8 cellular contexts compared by ENCODE assay signal in genomic region chr3:189272500-189273119, GRCh38.
A peak's percentile ranks its signal among the peaks of the same experiment; 100 is the strongest.
DNase-seq lines count a peak whose midpoint lies in the region; TF ChIP-seq lines count a peak whose summit lies in the region.

No MANE protein-coding gene starts in this region.

- H3K27ac Mint-ChIP-seq in MCF 10A (ENCODE audit: low read depth, unreplicated experiment) = peak overlapping the region; percentile 78

- intact Hi-C loops in MCF 10A (cut with micrococcal nuclease) = no loop called here
- intact Hi-C loops in breast epithelium (cut with DNase I; ENCODE audit: low total_unique reads) = no loop called here
- intact Hi-C loops in vagina (cut with DNase I) = no loop called here

- H3K27ac ChIP-seq in breast epithelium (peak overlapping the region in 1 of 2 donors; percentile 50), vagina (peak overlapping the region; percentile 22)

- POLR2A ChIA-PET in MCF 10A (lab: Yijun Ruan, JAX) = interaction anchor here (0.6 to 10.8 kb wide), 20 partner anchors 20 to 681 kb away, joined by 3 to 495 read pairs (median 6); no protein-coding TSS in a partner anchor

- CTCF ChIA-PET in MCF 10A (lab: Yijun Ruan, JAX) = interaction anchor here (0.5 to 7.5 kb wide), 34 partner anchors 21 to 1048 kb away, joined by 3 to 94 read pairs (median 4); no protein-coding TSS in a partner anchor

- TF ChIP-seq POLR2A in breast epithelium (IDR thresholded peaks at IDR 0.05) = no peak
- TF ChIP-seq POLR2A in vagina (IDR thresholded peaks at IDR 0.05) = no peak

- H3K4me3 ChIP-seq in breast epithelium (no peak overlapping the region), vagina (no peak overlapping the region)

- peaks cover 7% of the 10 kb centered on the region for H3K36me3 Mint-ChIP-seq in MCF 10A (ENCODE audit: insufficient read depth, unreplicated experiment)

- no peaks in the 10 kb centered on the region for H3K9me3 Mint-ChIP-seq in MCF 10A (ENCODE audit: unreplicated experiment)

- H3K27me3 Mint-ChIP-seq in MCF 10A (ENCODE audit: insufficient read depth, unreplicated experiment) = no peaks in the 10 kb centered on the region

- no peak overlapping the region for H3K4me3 Mint-ChIP-seq in MCF 10A (ENCODE audit: unreplicated experiment)

- no peaks in the 10 kb centered on the region for H3K4me1 ChIP-seq in breast epithelium
- peaks cover 16% of the 10 kb centered on the region for H3K4me1 ChIP-seq in vagina

- no peaks in the 10 kb centered on the region for H3K9me3 ChIP-seq in breast epithelium
- H3K9me3 ChIP-seq in vagina = no peaks in the 10 kb centered on the region

- H3K27me3 ChIP-seq in breast epithelium (no peaks in the 10 kb centered on the region), vagina (no peaks in the 10 kb centered on the region)

- peak; percentile 68 for TF ChIP-seq CTCF in MCF 10A (IDR thresholded peaks at IDR 0.05; ENCODE audit: unreplicated experiment)
- TF ChIP-seq CTCF in breast epithelium (IDR thresholded peaks at IDR 0.05) = peak in 1 of 3 donors; percentile 21
- TF ChIP-seq CTCF in vagina (IDR thresholded peaks at IDR 0.05) = no peak

- no TSS peak for BruUV-seq in MCF 10A (replicated peaks; lab: Mats Ljungman, UMichigan)

- peak; percentile 49 for DNase-seq in MCF 10A (ENCODE audit: unreplicated experiment)
- DNase-seq in breast epithelium (ENCODE audit: low spot score in 2 of 2) = no peak
- peak; percentile 43 for DNase-seq in NCI-H2196 treated with DMSO at 0.1 percent for 48 hours (lab: John Stamatoyannopoulos, UW; ENCODE audit: unreplicated experiment)
- peak; percentile 2 for DNase-seq in central memory CD4-positive, alpha-beta T cell
- no peak for DNase-seq in vagina (ENCODE audit: extremely low spot score in 2 of 2)
- no peak for DNase-seq in mesenteric fat pad (ENCODE audit: low spot score)
- DNase-seq in activated effector memory CD4-positive, alpha-beta T cell treated with Interleukin-2 at 50 U/mL for 16 hours = no peak
- DNase-seq in stimulated activated CD4-positive, alpha-beta T cell treated with anti-CD3 and anti-CD28 coated beads, Interleukin-1b, Interleukin-23, amount 100 ng/mL, for 48 hours = no peak

- H3K36me3 ChIP-seq in breast epithelium = no peaks in the 10 kb centered on the region
- H3K36me3 ChIP-seq in vagina = no peaks in the 10 kb centered on the region

- peaks cover 70% of the 10 kb centered on the region for H3K4me1 Mint-ChIP-seq in MCF 10A (ENCODE audit: insufficient read depth, unreplicated experiment)

Comparison
In these comparisons a context has a peak if more than half of its experiments do, and no peak if none do; other contexts are left out.
1. DNase-seq: peak in MCF 10A (single experiment), NCI-H2196 treated with DMSO at 0.1 percent for 48 hours (single experiment) and central memory CD4-positive, alpha-beta T cell (single experiment); none in breast epithelium (0 of 2), vagina (0 of 2), mesenteric fat pad (single experiment), activated effector memory CD4-positive, alpha-beta T cell treated with Interleukin-2 at 50 U/mL for 16 hours (single experiment) and stimulated activated CD4-positive, alpha-beta T cell treated with anti-CD3 and anti-CD28 coated beads, Interleukin-1b, Interleukin-23, amount 100 ng/mL, for 48 hours (single experiment).